Comparison of ENCODE assay signal across 8 cellular contexts in the genomic region with DNA sequence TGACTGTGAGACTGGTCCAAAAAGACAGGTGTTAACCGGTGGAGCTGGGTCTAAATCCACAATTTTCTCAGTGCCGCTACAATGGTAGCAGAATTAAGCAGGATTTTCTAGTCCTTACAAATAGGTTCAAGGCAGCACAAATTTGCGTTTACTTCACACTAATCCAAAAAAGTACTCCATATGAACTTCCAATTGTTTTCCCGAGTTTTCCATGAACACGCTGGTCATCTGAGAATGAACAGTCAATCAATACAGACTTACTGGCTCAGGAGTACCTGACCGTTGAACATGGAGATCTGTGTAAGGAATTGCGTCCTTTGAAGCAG. TPM values are rescaled to one million over a fixed set of nuclear protein-coding genes. Genes with fewer than 3 reads are reported as not detected.
DNase-seq lines count a peak whose midpoint lies in the region; ATAC-seq and TF ChIP-seq lines count a peak whose summit lies in the region.

No MANE protein-coding gene starts in this region.

- no peak for DNase-seq in SJSA1 (ENCODE audit: low read depth in 1 of 2, low spot score in 2 of 2)
- peak in 1 of 2 donors; percentile 19 for DNase-seq in fibroblast of lung (ENCODE audit: low read depth in 2 of 2)
- DNase-seq in osteocyte (ENCODE audit: extremely low spot score, unreplicated experiment): no peak
- no peak for DNase-seq in iPS-NIHi11 (ENCODE audit: low spot score)
- no peak for DNase-seq in middle frontal gyrus (ENCODE audit: extremely low spot score, low spot score)
- no peak for DNase-seq in cortex of kidney (lab: John Stamatoyannopoulos, UW)

- H3K27ac Mint-ChIP-seq in osteocyte (ENCODE audit: unreplicated experiment): peak overlapping the region; percentile 83

- peak overlapping the region; percentile 86 for H3K4me3 Mint-ChIP-seq in osteocyte (ENCODE audit: unreplicated experiment)

- peaks cover 0 to 36% (median 21%) of the 10 kb centered on the region in 11 experiments; a peak in 19 of 22 replicates for H3K36me3 ChIP-seq in BLaER1 treated with 17β-estradiol and CSF1 and Interleukin-3, amounts not matched to agents 10 nM and 100 nM
- H3K36me3 ChIP-seq in SJSA1: peaks cover 31% of the 10 kb centered on the region
- H3K36me3 ChIP-seq in fibroblast of lung (ENCODE audit: control insufficient read depth, insufficient read depth, low read length): no peaks in the 10 kb centered on the region

- no peaks in the 10 kb centered on the region for H3K27me3 Mint-ChIP-seq in osteocyte (ENCODE audit: unreplicated experiment)

- TF ChIP-seq CTCF in fibroblast of lung (conservative IDR thresholded peaks at IDR 0.05 in 1 of 2, IDR thresholded peaks at IDR 0.05 in 1 of 2; ENCODE audit: low read depth in 1 of 2, low read length in 2 of 2): no peak
- TF ChIP-seq CTCF in osteocyte (IDR thresholded peaks at IDR 0.05): no peak

- H3K79me2 ChIP-seq in fibroblast of lung (ENCODE audit: control insufficient read depth, insufficient read depth, low read length): peaks cover 6% of the 10 kb centered on the region

- H3K4me2 ChIP-seq in BLaER1 treated with 17β-estradiol and CSF1 and Interleukin-3, amounts not matched to agents 10 nM and 100 nM: peak overlapping the region; percentile 62 to 90 (median 77); a peak in 16 of 22 replicates
- peak overlapping the region; percentile 73 for H3K4me2 ChIP-seq in fibroblast of lung (ENCODE audit: extremely low read depth, insufficient read depth, low read length)

- peaks cover 0 to 4% (median 0%) of the 10 kb centered on the region in 11 experiments; a peak in 3 of 22 replicates for H4K20me1 ChIP-seq in BLaER1 treated with 17β-estradiol and CSF1 and Interleukin-3, amounts not matched to agents 10 nM and 100 nM
- H4K20me1 ChIP-seq in fibroblast of lung (ENCODE audit: control insufficient read depth, extremely low read depth, insufficient read depth, low read length): no peaks in the 10 kb centered on the region

- H3K36me3 Mint-ChIP-seq in osteocyte (ENCODE audit: unreplicated experiment): peaks cover 11% of the 10 kb centered on the region

- peaks cover 0 to 16% (median 9%) of the 10 kb centered on the region in 10 experiments; a peak in 13 of 20 replicates for H3K4me1 ChIP-seq in BLaER1 treated with 17β-estradiol and CSF1 and Interleukin-3, amounts not matched to agents 10 nM and 100 nM
- H3K4me1 ChIP-seq in SJSA1 (replicated peaks): peaks cover 30% of the 10 kb centered on the region
- H3K4me1 ChIP-seq in fibroblast of lung (ENCODE audit: control insufficient read depth, extremely low read depth, insufficient read depth, low read length): peaks cover under 1% of the 10 kb centered on the region

- peaks cover 11 to 23% (median 19%) of the 10 kb centered on the region in 11 experiments; a peak in 20 of 22 replicates for H3K27me3 ChIP-seq in BLaER1 treated with 17β-estradiol and CSF1 and Interleukin-3, amounts not matched to agents 10 nM and 100 nM
- H3K27me3 ChIP-seq in SJSA1 (replicated peaks) (no peaks in the 10 kb centered on the region), fibroblast of lung (ENCODE audit: control insufficient read depth, insufficient read depth, low read length) (no peaks in the 10 kb centered on the region)

- H3K9me3 Mint-ChIP-seq in osteocyte (ENCODE audit: unreplicated experiment): no peaks in the 10 kb centered on the region

- H2AFZ ChIP-seq in fibroblast of lung (ENCODE audit: low read length): peak overlapping the region; percentile 72

- H3K9me3 ChIP-seq in BLaER1 treated with 17β-estradiol and CSF1 and Interleukin-3, amounts not matched to agents 10 nM and 100 nM (replicated peaks in 1 of 11): no peaks in the 10 kb centered on the region
- H3K9me3 ChIP-seq in SJSA1 (replicated peaks): no peaks in the 10 kb centered on the region
- H3K9me3 ChIP-seq in fibroblast of lung (ENCODE audit: control insufficient read depth, insufficient read depth, low read depth, low read length): no peaks in the 10 kb centered on the region

- peak overlapping the region in 7 of 10 experiments; percentile 55 to 72 (median 62); a peak in 11 of 20 replicates for H3K4me3 ChIP-seq in BLaER1 treated with 17β-estradiol and CSF1 and Interleukin-3, amounts not matched to agents 10 nM and 100 nM
- H3K4me3 ChIP-seq in SJSA1 (peak overlapping the region; percentile 47), fibroblast of lung (replicated peaks in 1 of 4; ENCODE audit: control extremely low read depth in 1 of 4, insufficient read depth in 1 of 4, low read depth in 3 of 4, low read length in 4 of 4) (peak overlapping the region; percentile 53 to 82 (median 72))

- peak overlapping the region in 1 of 11 experiments; percentile 31; a peak in 1 of 22 replicates for H3K27ac ChIP-seq in BLaER1 treated with 17β-estradiol and CSF1 and Interleukin-3, amounts not matched to agents 10 nM and 100 nM
- H3K27ac ChIP-seq in SJSA1: peak overlapping the region; percentile 18; the same call in 1 of the 2 replicates
- H3K27ac ChIP-seq in fibroblast of lung (ENCODE audit: insufficient read depth, low read length): peak overlapping the region; percentile 56

- ATAC-seq in GM21367 (IDR thresholded peaks at IDR 0.05; ENCODE audit: unreplicated experiment): no peak

- peaks cover 43% of the 10 kb centered on the region for H3K4me1 Mint-ChIP-seq in osteocyte (ENCODE audit: unreplicated experiment)

- peak overlapping the region in 4 of 11 experiments; percentile 57 to 74 (median 66); a peak in 7 of 22 replicates for H3K9ac ChIP-seq in BLaER1 treated with 17β-estradiol and CSF1 and Interleukin-3, amounts not matched to agents 10 nM and 100 nM
- peak overlapping the region; percentile 48 for H3K9ac ChIP-seq in fibroblast of lung (ENCODE audit: insufficient read depth, low read length)

RNA-seq across cellular contexts. Expression of a gene that starts 0.7 kb away (rescaled TPM):
- total RNA-seq in SJSA1 (2014; rRNA removed; shearing (Covaris generic)): 10.6 and 21.2 TPM in 2 replicates
- total RNA-seq in fibroblast of lung: 28.2 and 34.7 TPM in 2 replicates
- 26.2 and 27.2 TPM in 2 replicates for polyA plus RNA-seq in fibroblast of lung
- polyA plus RNA-seq in fibroblast of lung (2012): 23.9 and 25.0 TPM in 2 replicates
- polyA minus RNA-seq in fibroblast of lung (ENCODE audit: low replicate concordance): 2.2 and 5.1 TPM in 2 replicates
- 18.3 and 20.2 TPM in 2 replicates for total RNA-seq in osteocyte

RNA-seq across cellular contexts. Expression of a gene that starts 35.4 kb away (rescaled TPM):
- 45.4 and 55.5 TPM in 2 replicates for total RNA-seq in SJSA1 (2014; rRNA removed; shearing (Covaris generic))
- 0.26 and 0.66 TPM in 2 replicates for total RNA-seq in fibroblast of lung
- 2.2 and 6.4 TPM in 2 replicates for polyA plus RNA-seq in fibroblast of lung
- 2.4 and 6.8 TPM in 2 replicates for polyA plus RNA-seq in fibroblast of lung (2012)
- 0.47 and 3.5 TPM in 2 replicates for polyA minus RNA-seq in fibroblast of lung (ENCODE audit: low replicate concordance)
- 2.1 and 2.3 TPM in 2 replicates for total RNA-seq in osteocyte

Comparison
In these comparisons a context has a peak if more than half of its experiments do, and no peak if none do; other contexts are left out.
1. RNA of a gene that starts 35.4 kb away (total RNA-seq): 45.4 to 55.5 TPM in SJSA1; 2.1 to 2.3 TPM in osteocyte and 0.26 to 0.66 TPM in fibroblast of lung; every median in the first group is over 10 times any median in the second.
2. Peak in every context shown above with its lines, with median percentiles within 50 percentile points of each other: H3K4me3 ChIP-seq.